8 cellular contexts compared by ENCODE assay signal in genomic region chr14:20631821-20632389, GRCh38. TPM values are rescaled to one million over a fixed set of nuclear protein-coding genes. Genes with fewer than 3 reads are reported as not detected.
A peak's percentile ranks its signal among the peaks of the same experiment; 100 is the strongest.
DNase-seq lines count a peak whose midpoint lies in the region; ATAC-seq, FAIRE-seq and TF ChIP-seq lines count a peak whose summit lies in the region.

No MANE protein-coding gene starts in this region.

- H4K20me1 ChIP-seq in HepG2 (ENCODE audit: insufficient read depth, low read length) = no peaks in the 10 kb centered on the region

- TF ChIP-seq POLR2A in HepG2 (IDR thresholded peaks at IDR 0.05; ENCODE audit: insufficient read depth in 1 of 2, low read depth in 2 of 2, low read length in 2 of 2) = no peak

- TF ChIP-seq EP300 in HepG2 (IDR thresholded peaks at IDR 0.05; ENCODE audit: low read depth in 2 of 2, low read length in 2 of 2) (no peak), HepG2 (CRISPR knock-in tag; IDR thresholded peaks at IDR 0.05; ENCODE audit: borderline replicate concordance) (0 out of 2 replicates have a peak, but pooled peaks have one; percentile 39)

- H3K27me3 Mint-ChIP-seq in T-helper 2 cell treated with Interferon-gamma antibody and Interleukin-4, amounts not matched to agents 5 μg/mL and 100 μg/mL, for 36 hours (ENCODE audit: low read depth) = peaks cover 79% of the 10 kb centered on the region

- TF ChIP-seq CTCF in colonic mucosa (IDR thresholded peaks at IDR 0.05) (no peak), HepG2 (CRISPR knock-in tag; IDR thresholded peaks at IDR 0.05) (0 out of 2 replicates have a peak, but pooled peaks have one; percentile 9)

- no peaks in the 10 kb centered on the region for H3K36me3 Mint-ChIP-seq in T-helper 2 cell treated with Interferon-gamma antibody and Interleukin-4, amounts not matched to agents 5 μg/mL and 100 μg/mL, for 36 hours (ENCODE audit: low read depth)

- ATAC-seq in HepG2 (peak; percentile 83), GM19395 (IDR thresholded peaks at IDR 0.05; ENCODE audit: unreplicated experiment) (no peak)

- peak overlapping the region; percentile 84 for H3K4me3 Mint-ChIP-seq in T-helper 2 cell treated with Interferon-gamma antibody and Interleukin-4, amounts not matched to agents 5 μg/mL and 100 μg/mL, for 36 hours

- H3K27me3 ChIP-seq in colonic mucosa = no peaks in the 10 kb centered on the region
- H3K27me3 ChIP-seq in HepG2 (ENCODE audit: control insufficient read depth in 1 of 2, insufficient read depth in 2 of 2, low read length in 2 of 2) = no peaks in the 10 kb centered on the region; a peak in 1 of 5 replicates

- H3K4me2 ChIP-seq in HepG2 (ENCODE audit: low read depth, low read length) = peak overlapping the region; percentile 78

- H3K79me2 ChIP-seq in HepG2 (ENCODE audit: insufficient read depth, low read length) = no peaks in the 10 kb centered on the region

- H3K27ac ChIP-seq in colonic mucosa = no peak overlapping the region
- peak overlapping the region; percentile 33 for H3K27ac ChIP-seq in HepG2 (ENCODE audit: extremely low read length, insufficient read depth, low read length)

- H3K4me1 ChIP-seq in colonic mucosa (peaks cover 4% of the 10 kb centered on the region), HepG2 (ENCODE audit: insufficient read depth, low read length) (peaks cover 41% of the 10 kb centered on the region)

- no peaks in the 10 kb centered on the region for H3K9me3 Mint-ChIP-seq in T-helper 2 cell treated with Interferon-gamma antibody and Interleukin-4, amounts not matched to agents 5 μg/mL and 100 μg/mL, for 36 hours

- POLR2A ChIA-PET in HepG2 (lab: Yijun Ruan, JAX) = interaction anchor here (0.6 to 3.3 kb wide), 8 partner anchors 18 to 289 kb away, joined by 3 to 99 read pairs (median 6); partner anchors contain the start of genes PARP2 and RNASE4

- DNase-seq in T-helper 2 cell treated with Interferon-gamma antibody and Interleukin-4, amounts not matched to agents 5 μg/mL and 100 μg/mL, for 36 hours (ENCODE audit: low spot score) = no peak
- DNase-seq in T-helper 2 cell = no peak
- DNase-seq in colonic mucosa = peak; percentile 88
- peak; percentile 83 for DNase-seq in HepG2 (ENCODE audit: low spot score)
- DNase-seq in stromal cell of bone marrow (ENCODE audit: low read depth) = peak; percentile 52
- no peak for DNase-seq in activated CD4-positive, CD25-positive, alpha-beta regulatory T cell (lab: John Stamatoyannopoulos, UW)

- WGBS in HepG2 (ENCODE audit: low lambda C conversion rate) = 2% methylated on average over 19 of the region's 19 CpGs

- H3K4me1 Mint-ChIP-seq in T-helper 2 cell treated with Interferon-gamma antibody and Interleukin-4, amounts not matched to agents 5 μg/mL and 100 μg/mL, for 36 hours (ENCODE audit: low read depth) = peaks cover 43% of the 10 kb centered on the region

- H3K9me3 ChIP-seq in colonic mucosa = no peaks in the 10 kb centered on the region
- no peaks in the 10 kb centered on the region for H3K9me3 ChIP-seq in HepG2 (ENCODE audit: low read length)

- H3K27ac Mint-ChIP-seq in T-helper 2 cell treated with Interferon-gamma antibody and Interleukin-4, amounts not matched to agents 5 μg/mL and 100 μg/mL, for 36 hours = peak overlapping the region; percentile 19

- H2AFZ ChIP-seq in HepG2 (ENCODE audit: low read length) = peak overlapping the region; percentile 86

- CTCF ChIA-PET in HepG2 (lab: Yijun Ruan, JAX; ENCODE audit: low intra/inter-chr PET ratio, low total read pairs) = interaction anchor here (1.5 to 2.0 kb wide), 2 partner anchors 19 to 22 kb away, joined by 6 to 7 read pairs; no protein-coding TSS in a partner anchor

- no peak for TF ChIP-seq RAD21 in HepG2 (CRISPR knock-in tag; IDR thresholded peaks at IDR 0.05)

- FAIRE-seq in HepG2 (lab: Jason Lieb, UNC) = peak; percentile 59

- peak overlapping the region; percentile 29 for H3K4me3 ChIP-seq in colonic mucosa
- H3K4me3 ChIP-seq in HepG2 (replicated peaks in 1 of 3; ENCODE audit: insufficient read depth in 1 of 3, low read depth in 2 of 3, low read length in 3 of 3) = peak overlapping the region; percentile 69 to 78 (median 77)

- intact Hi-C loops in colonic mucosa (cut with DNase I) (no loop called here), HepG2 (cut with micrococcal nuclease; ENCODE audit: unreplicated experiment) (loop anchor here (1.0 to 2.0 kb wide), 4 partner anchors 19 to 59 kb away; no protein-coding TSS in a partner anchor)

- H3K36me3 ChIP-seq in colonic mucosa (no peaks in the 10 kb centered on the region), HepG2 (replicated peaks in 1 of 2; ENCODE audit: control insufficient read depth in 1 of 2, insufficient read depth in 2 of 2, low read length in 2 of 2) (no peaks in the 10 kb centered on the region)

- BruUV-seq in HepG2 (replicated peaks; lab: Mats Ljungman, UMichigan) = no TSS peak

- in situ Hi-C loops in HepG2 (cut with HindIII; ENCODE audit: extremely low pct_ligation_motif_present, low pct_unique_long_range_greater_than_20kb) = loop anchor here (5.0 kb wide), 1 partner anchor 50 kb away; the partner anchor contains the start of gene RNASE4

- H3K9ac ChIP-seq in colonic mucosa (ENCODE audit: low read depth in 2 of 2, low read length in 2 of 2) = peak overlapping the region; percentile 12 to 27
- H3K9ac ChIP-seq in HepG2 (ENCODE audit: insufficient read depth, low read depth, low read length) = peak overlapping the region; percentile 48

RNA-seq across cellular contexts. Expression of gene OR6S1, which starts 9.6 kb away (rescaled TPM):
- not detected for polyA plus RNA-seq in PFSK-1 (2012; ENCODE audit: insufficient read length, low read depth)
- not detected for total RNA-seq in colonic mucosa
- not detected in 2 replicates for total RNA-seq in HepG2 (2016; rRNA removed; fragmentation: Illumina TruSeq; extraction: Trizol)
- total RNA-seq in HepG2 (2016; cell fraction: cytosol; rRNA removed; fragmentation: Illumina TruSeq; extraction: Trizol; ENCODE audit: low read depth) = not detected in 2 replicates
- total RNA-seq in HepG2 (2016; cell fraction: insoluble cytoplasmic fraction; rRNA removed; fragmentation: Illumina TruSeq; extraction: Trizol) = not detected in 2 replicates
- total RNA-seq in HepG2 (2016; cell fraction: membrane; rRNA removed; fragmentation: Illumina TruSeq; extraction: Trizol) = not detected in 2 replicates
- not detected in 2 replicates for total RNA-seq in HepG2 (2016; cell fraction: nucleus; rRNA removed; fragmentation: Illumina TruSeq; extraction: Trizol)
- polyA plus RNA-seq in HepG2 (2011; rRNA removed) = 0.09 TPM in 1 of 2 replicates, not detected in the other
- polyA plus RNA-seq in HepG2 (2011; cell fraction: cytosol; rRNA removed) = not detected in 2 replicates
- 0.18 and 0.38 TPM in 2 replicates for polyA plus RNA-seq in HepG2 (2011; cell fraction: nucleus; rRNA removed)
- polyA plus RNA-seq in HepG2 (2012) = not detected in 2 replicates
- polyA plus RNA-seq in HepG2 (2016; cell fraction: cytosol; fragmentation: Illumina TruSeq; extraction: Trizol; ENCODE audit: low read depth) = not detected in 2 replicates
- polyA plus RNA-seq in HepG2 (2016; cell fraction: insoluble cytoplasmic fraction; fragmentation: Illumina TruSeq; extraction: Trizol; ENCODE audit: low read depth) = not detected in 2 replicates
- not detected in 2 replicates for polyA plus RNA-seq in HepG2 (2016; cell fraction: membrane; fragmentation: Illumina TruSeq; extraction: Trizol; ENCODE audit: low read depth)
- polyA plus RNA-seq in HepG2 (2016; cell fraction: nucleus; fragmentation: Illumina TruSeq; extraction: Trizol; ENCODE audit: insufficient read depth, low read depth) = not detected in 2 replicates
- polyA minus RNA-seq in HepG2 (2011; rRNA and poly(A)+ RNA removed; ENCODE audit: low replicate concordance) = 0.26 and 0.50 TPM in 2 replicates
- polyA minus RNA-seq in HepG2 (2011; cell fraction: cytosol; rRNA and poly(A)+ RNA removed) = not detected in 2 replicates
- polyA minus RNA-seq in HepG2 (2011; cell fraction: nucleus; rRNA and poly(A)+ RNA removed) = not detected in 2 replicates

RNA-seq across cellular contexts. Expression of gene RNASE12, which starts 40.7 kb away (rescaled TPM):
- polyA plus RNA-seq in PFSK-1 (2012; ENCODE audit: insufficient read length, low read depth) = not detected
- total RNA-seq in colonic mucosa (not detected), HepG2 (2016; rRNA removed; fragmentation: Illumina TruSeq; extraction: Trizol) (not detected in 2 replicates)
- total RNA-seq in HepG2 (2016; cell fraction: cytosol; rRNA removed; fragmentation: Illumina TruSeq; extraction: Trizol; ENCODE audit: low read depth) = not detected in 2 replicates
- not detected in 2 replicates for total RNA-seq in HepG2 (2016; cell fraction: insoluble cytoplasmic fraction; rRNA removed; fragmentation: Illumina TruSeq; extraction: Trizol)
- not detected in 2 replicates for total RNA-seq in HepG2 (2016; cell fraction: membrane; rRNA removed; fragmentation: Illumina TruSeq; extraction: Trizol)
- total RNA-seq in HepG2 (2016; cell fraction: nucleus; rRNA removed; fragmentation: Illumina TruSeq; extraction: Trizol) = not detected in 2 replicates
- not detected in 2 replicates for polyA plus RNA-seq in HepG2 (2011; rRNA removed)
- not detected in 2 replicates for polyA plus RNA-seq in HepG2 (2011; cell fraction: cytosol; rRNA removed)
- polyA plus RNA-seq in HepG2 (2011; cell fraction: nucleus; rRNA removed) = not detected in 2 replicates
- not detected in 2 replicates for polyA plus RNA-seq in HepG2 (2012)
- not detected in 2 replicates for polyA plus RNA-seq in HepG2 (2016; cell fraction: cytosol; fragmentation: Illumina TruSeq; extraction: Trizol; ENCODE audit: low read depth)
- not detected in 2 replicates for polyA plus RNA-seq in HepG2 (2016; cell fraction: insoluble cytoplasmic fraction; fragmentation: Illumina TruSeq; extraction: Trizol; ENCODE audit: low read depth)
- not detected in 2 replicates for polyA plus RNA-seq in HepG2 (2016; cell fraction: membrane; fragmentation: Illumina TruSeq; extraction: Trizol; ENCODE audit: low read depth)
- not detected in 2 replicates for polyA plus RNA-seq in HepG2 (2016; cell fraction: nucleus; fragmentation: Illumina TruSeq; extraction: Trizol; ENCODE audit: insufficient read depth, low read depth)
- not detected in 2 replicates for polyA minus RNA-seq in HepG2 (2011; rRNA and poly(A)+ RNA removed; ENCODE audit: low replicate concordance)
- not detected in 2 replicates for polyA minus RNA-seq in HepG2 (2011; cell fraction: cytosol; rRNA and poly(A)+ RNA removed)
- polyA minus RNA-seq in HepG2 (2011; cell fraction: nucleus; rRNA and poly(A)+ RNA removed) = not detected in 2 replicates

RNA-seq across cellular contexts. Expression of gene RNASE11, which starts 44.1 kb away (rescaled TPM):
- polyA plus RNA-seq in PFSK-1 (2012; ENCODE audit: insufficient read length, low read depth) = not detected
- not detected for total RNA-seq in colonic mucosa
- not detected in 2 replicates for total RNA-seq in HepG2 (2016; rRNA removed; fragmentation: Illumina TruSeq; extraction: Trizol)
- total RNA-seq in HepG2 (2016; cell fraction: cytosol; rRNA removed; fragmentation: Illumina TruSeq; extraction: Trizol; ENCODE audit: low read depth) = not detected in 2 replicates
- not detected in 2 replicates for total RNA-seq in HepG2 (2016; cell fraction: insoluble cytoplasmic fraction; rRNA removed; fragmentation: Illumina TruSeq; extraction: Trizol)
- total RNA-seq in HepG2 (2016; cell fraction: membrane; rRNA removed; fragmentation: Illumina TruSeq; extraction: Trizol) = not detected in 2 replicates
- total RNA-seq in HepG2 (2016; cell fraction: nucleus; rRNA removed; fragmentation: Illumina TruSeq; extraction: Trizol) = not detected in 2 replicates
- not detected in 2 replicates for polyA plus RNA-seq in HepG2 (2011; rRNA removed)
- polyA plus RNA-seq in HepG2 (2011; cell fraction: cytosol; rRNA removed) = not detected in 2 replicates
- polyA plus RNA-seq in HepG2 (2011; cell fraction: nucleus; rRNA removed) = not detected in 2 replicates
- not detected in 2 replicates for polyA plus RNA-seq in HepG2 (2012)
- polyA plus RNA-seq in HepG2 (2016; cell fraction: cytosol; fragmentation: Illumina TruSeq; extraction: Trizol; ENCODE audit: low read depth) = not detected in 2 replicates
- not detected in 2 replicates for polyA plus RNA-seq in HepG2 (2016; cell fraction: insoluble cytoplasmic fraction; fragmentation: Illumina TruSeq; extraction: Trizol; ENCODE audit: low read depth)
- not detected in 2 replicates for polyA plus RNA-seq in HepG2 (2016; cell fraction: membrane; fragmentation: Illumina TruSeq; extraction: Trizol; ENCODE audit: low read depth)
- not detected in 2 replicates for polyA plus RNA-seq in HepG2 (2016; cell fraction: nucleus; fragmentation: Illumina TruSeq; extraction: Trizol; ENCODE audit: insufficient read depth, low read depth)
- polyA minus RNA-seq in HepG2 (2011; rRNA and poly(A)+ RNA removed; ENCODE audit: low replicate concordance) = not detected in 2 replicates
- polyA minus RNA-seq in HepG2 (2011; cell fraction: cytosol; rRNA and poly(A)+ RNA removed) = not detected in 2 replicates
- not detected in 2 replicates for polyA minus RNA-seq in HepG2 (2011; cell fraction: nucleus; rRNA and poly(A)+ RNA removed)

RNA-seq across cellular contexts. Expression of gene RNASE4, which starts 52.5 kb away (rescaled TPM):
- 0.33 TPM for polyA plus RNA-seq in PFSK-1 (2012; ENCODE audit: insufficient read length, low read depth)
- 10 to 100 TPM; 41.5 to 94.7 TPM for total RNA-seq in colonic mucosa
- total RNA-seq in HepG2 (2016; rRNA removed; fragmentation: Illumina TruSeq; extraction: Trizol) = 72.6 and 109 TPM in 2 replicates
- total RNA-seq in HepG2 (2016; cell fraction: cytosol; rRNA removed; fragmentation: Illumina TruSeq; extraction: Trizol; ENCODE audit: low read depth) = 10.9 and 11.4 TPM in 2 replicates
- 67.4 and 98.7 TPM in 2 replicates for total RNA-seq in HepG2 (2016; cell fraction: insoluble cytoplasmic fraction; rRNA removed; fragmentation: Illumina TruSeq; extraction: Trizol)
- total RNA-seq in HepG2 (2016; cell fraction: membrane; rRNA removed; fragmentation: Illumina TruSeq; extraction: Trizol) = 28.9 and 30.2 TPM in 2 replicates
- 95.6 and 108 TPM in 2 replicates for total RNA-seq in HepG2 (2016; cell fraction: nucleus; rRNA removed; fragmentation: Illumina TruSeq; extraction: Trizol)
- 983 and 1,053 TPM in 2 replicates for polyA plus RNA-seq in HepG2 (2011; rRNA removed)
- 857 and 1,050 TPM in 2 replicates for polyA plus RNA-seq in HepG2 (2011; cell fraction: cytosol; rRNA removed)
- polyA plus RNA-seq in HepG2 (2011; cell fraction: nucleus; rRNA removed) = 311 and 364 TPM in 2 replicates
- polyA plus RNA-seq in HepG2 (2012) = 204 and 361 TPM in 2 replicates
- 16.1 and 18.9 TPM in 2 replicates for polyA plus RNA-seq in HepG2 (2016; cell fraction: cytosol; fragmentation: Illumina TruSeq; extraction: Trizol; ENCODE audit: low read depth)
- 74.2 and 86.3 TPM in 2 replicates for polyA plus RNA-seq in HepG2 (2016; cell fraction: insoluble cytoplasmic fraction; fragmentation: Illumina TruSeq; extraction: Trizol; ENCODE audit: low read depth)
- 32.5 and 32.6 TPM in 2 replicates for polyA plus RNA-seq in HepG2 (2016; cell fraction: membrane; fragmentation: Illumina TruSeq; extraction: Trizol; ENCODE audit: low read depth)
- 155 and 191 TPM in 2 replicates for polyA plus RNA-seq in HepG2 (2016; cell fraction: nucleus; fragmentation: Illumina TruSeq; extraction: Trizol; ENCODE audit: insufficient read depth, low read depth)
- 8.4 and 784 TPM in 2 replicates for polyA minus RNA-seq in HepG2 (2011; rRNA and poly(A)+ RNA removed; ENCODE audit: low replicate concordance)
- polyA minus RNA-seq in HepG2 (2011; cell fraction: cytosol; rRNA and poly(A)+ RNA removed) = 239 and 293 TPM in 2 replicates
- polyA minus RNA-seq in HepG2 (2011; cell fraction: nucleus; rRNA and poly(A)+ RNA removed) = 93.9 and 153 TPM in 2 replicates

RNA-seq across cellular contexts. Expression of gene ANG, which starts 56.7 kb away (rescaled TPM):
- 0.38 TPM for polyA plus RNA-seq in PFSK-1 (2012; ENCODE audit: insufficient read length, low read depth)
- total RNA-seq in colonic mucosa = 10 to 100 TPM; 50.0 to 73.6 TPM
- 50.4 and 83.6 TPM in 2 replicates for total RNA-seq in HepG2 (2016; rRNA removed; fragmentation: Illumina TruSeq; extraction: Trizol)
- total RNA-seq in HepG2 (2016; cell fraction: cytosol; rRNA removed; fragmentation: Illumina TruSeq; extraction: Trizol; ENCODE audit: low read depth) = 23.2 and 27.0 TPM in 2 replicates
- total RNA-seq in HepG2 (2016; cell fraction: insoluble cytoplasmic fraction; rRNA removed; fragmentation: Illumina TruSeq; extraction: Trizol) = 48.4 and 82.5 TPM in 2 replicates
- 22.2 and 27.0 TPM in 2 replicates for total RNA-seq in HepG2 (2016; cell fraction: membrane; rRNA removed; fragmentation: Illumina TruSeq; extraction: Trizol)
- total RNA-seq in HepG2 (2016; cell fraction: nucleus; rRNA removed; fragmentation: Illumina TruSeq; extraction: Trizol) = 69.5 and 76.6 TPM in 2 replicates
- 401 and 507 TPM in 2 replicates for polyA plus RNA-seq in HepG2 (2011; rRNA removed)
- 420 and 539 TPM in 2 replicates for polyA plus RNA-seq in HepG2 (2011; cell fraction: cytosol; rRNA removed)
- 150 and 205 TPM in 2 replicates for polyA plus RNA-seq in HepG2 (2011; cell fraction: nucleus; rRNA removed)
- polyA plus RNA-seq in HepG2 (2012) = 329 and 401 TPM in 2 replicates
- polyA plus RNA-seq in HepG2 (2016; cell fraction: cytosol; fragmentation: Illumina TruSeq; extraction: Trizol; ENCODE audit: low read depth) = 25.5 and 31.5 TPM in 2 replicates
- polyA plus RNA-seq in HepG2 (2016; cell fraction: insoluble cytoplasmic fraction; fragmentation: Illumina TruSeq; extraction: Trizol; ENCODE audit: low read depth) = 65.2 and 70.4 TPM in 2 replicates
- polyA plus RNA-seq in HepG2 (2016; cell fraction: membrane; fragmentation: Illumina TruSeq; extraction: Trizol; ENCODE audit: low read depth) = 23.0 and 26.6 TPM in 2 replicates
- 153 and 158 TPM in 2 replicates for polyA plus RNA-seq in HepG2 (2016; cell fraction: nucleus; fragmentation: Illumina TruSeq; extraction: Trizol; ENCODE audit: insufficient read depth, low read depth)
- polyA minus RNA-seq in HepG2 (2011; rRNA and poly(A)+ RNA removed; ENCODE audit: low replicate concordance) = 12.3 and 417 TPM in 2 replicates
- polyA minus RNA-seq in HepG2 (2011; cell fraction: cytosol; rRNA and poly(A)+ RNA removed) = 112 and 146 TPM in 2 replicates
- polyA minus RNA-seq in HepG2 (2011; cell fraction: nucleus; rRNA and poly(A)+ RNA removed) = 99.3 and 162 TPM in 2 replicates

Comparison
In these comparisons a context has a peak if more than half of its experiments do, and no peak if none do; other contexts are left out.
1. DNase-seq: peak in colonic mucosa (single experiment), HepG2 (single experiment) and stromal cell of bone marrow (single experiment); none in T-helper 2 cell treated with Interferon-gamma antibody and Interleukin-4, amounts not matched to agents 5 μg/mL and 100 μg/mL, for 36 hours (single experiment), T-helper 2 cell (0 of 5) and activated CD4-positive, CD25-positive, alpha-beta regulatory T cell (0 of 4).